ENCODE assay signal across 8 cellular contexts in genomic region chr10:69338133-69338456, GRCh38. TPM values are rescaled to one million over a fixed set of nuclear protein-coding genes. Genes with fewer than 3 reads are reported as not detected.
DNase-seq lines count a peak whose midpoint lies in the region; ATAC-seq and TF ChIP-seq lines count a peak whose summit lies in the region.
"Had no signal": no experiment of that assay in that cellular context is flagged by ENCODE, and none has a peak within 500 bp of the region (broad histone marks: within the 10 kb centered on the region; RNA-seq: fewer than 3 reads in every experiment).

No MANE protein-coding gene starts in this region.

- no peaks in the 10 kb centered on the region for H3K27me3 Mint-ChIP-seq in chondrocyte (ENCODE audit: low read depth)
- no peaks in the 10 kb centered on the region for H3K27me3 Mint-ChIP-seq in memory B cell

- peaks cover 27% of the 10 kb centered on the region for H3K36me3 ChIP-seq in NT2/D1 (ENCODE audit: insufficient read depth, insufficient read length, low read length)

- H3K4me3 Mint-ChIP-seq in chondrocyte (ENCODE audit: unreplicated experiment) (peak overlapping the region; percentile 14), memory B cell (no peak overlapping the region)

- DNase-seq in NT2/D1 (ENCODE audit: low read depth, low spot score) (no peak), chondrocyte (ENCODE audit: low spot score) (no peak), memory B cell (ENCODE audit: low spot score in 2 of 2) (no peak), NCI-H446 treated with DMSO at 0.1 percent for 48 hours (lab: John Stamatoyannopoulos, UW) (no peak)

- H3K4me1 ChIP-seq in NT2/D1 (ENCODE audit: insufficient read depth, insufficient read length): peaks cover 24% of the 10 kb centered on the region
- H3K4me1 ChIP-seq: SJSA1 had no signal

- H3K27me3 ChIP-seq in NT2/D1 (ENCODE audit: insufficient read depth, insufficient read length): no peaks in the 10 kb centered on the region
- H3K27me3 ChIP-seq: SJSA1 had no signal

- H3K36me3 Mint-ChIP-seq in chondrocyte (ENCODE audit: low read depth) (no peaks in the 10 kb centered on the region), memory B cell (peaks cover 14% of the 10 kb centered on the region)

- ATAC-seq in memory B cell (ENCODE audit: low read depth) (no peak), GM21619 (IDR thresholded peaks at IDR 0.05; ENCODE audit: unreplicated experiment) (no peak), HG03469 (IDR thresholded peaks at IDR 0.05; ENCODE audit: unreplicated experiment) (no peak)

- H3K27ac Mint-ChIP-seq in chondrocyte (ENCODE audit: unreplicated experiment) (peak overlapping the region; percentile 80), memory B cell (peak overlapping the region; percentile 65)

- no peak for TF ChIP-seq CTCF in chondrocyte (IDR thresholded peaks at IDR 0.05)

- H3K27ac ChIP-seq in temporal lobe (ENCODE audit: low read depth, low read length): peak overlapping the region; percentile 47
- H3K27ac ChIP-seq: SJSA1 had no signal

- peaks cover 64% of the 10 kb centered on the region for H3K4me1 Mint-ChIP-seq in chondrocyte (ENCODE audit: low read depth)
- H3K4me1 Mint-ChIP-seq in memory B cell: peaks cover 58% of the 10 kb centered on the region

- peak overlapping the region; percentile 38 for H3K9ac ChIP-seq in NT2/D1 (ENCODE audit: insufficient read length, low read depth)

- H3K9me3 Mint-ChIP-seq in chondrocyte (ENCODE audit: low read depth) (no peaks in the 10 kb centered on the region), memory B cell (no peaks in the 10 kb centered on the region)

- no peaks in the 10 kb centered on the region for H3K9me3 ChIP-seq in NT2/D1 (ENCODE audit: insufficient read depth, low read length)
- H3K9me3 ChIP-seq: SJSA1 had no signal

- H3K4me3 ChIP-seq in NT2/D1 (ENCODE audit: insufficient read length, low read depth): no peak overlapping the region
- H3K4me3 ChIP-seq: SJSA1 had no signal

RNA-seq across cellular contexts. Expression of gene HK1, which starts 59.8 kb away (rescaled TPM):
- 95.5 to 110 TPM (median 103 TPM) in 3 replicates for total RNA-seq in chondrocyte
- total RNA-seq in temporal lobe: 86.8 TPM
